9 cellular contexts compared by ENCODE assay signal in genomic region chr3:124016483-124016882, GRCh38. TPM values are rescaled to one million over a fixed set of nuclear protein-coding genes. Genes with fewer than 3 reads are reported as not detected.
A peak's percentile ranks its signal among the peaks of the same experiment; 100 is the strongest.
DNase-seq lines count a peak whose midpoint lies in the region; FAIRE-seq and TF ChIP-seq lines count a peak whose summit lies in the region.
"Not testable (repeated sequence)": the region's sequence is repeated elsewhere in the genome, so short reads cannot be mapped to it uniquely, and the experiment has no call there.
"Had no signal": no experiment of that assay in that cellular context is flagged by ENCODE, and none has a peak within 500 bp of the region (broad histone marks: within the 10 kb centered on the region; RNA-seq: fewer than 3 reads in every experiment).

No MANE protein-coding gene starts in this region.

- not testable (repeated sequence) for H4K8ac ChIP-seq in trophoblast cell (ENCODE audit: low read depth, low read length)

- TF ChIP-seq CTCF in OCI-LY1 (IDR thresholded peaks at IDR 0.05; ENCODE audit: low read length) (peak; percentile 14; the same call in 1 of the 2 replicates), ascending aorta (IDR thresholded peaks at IDR 0.05) (peak; percentile 57 to 66 (median 65)), fibroblast of lung (conservative IDR thresholded peaks at IDR 0.05 in 1 of 2, IDR thresholded peaks at IDR 0.05 in 1 of 2; ENCODE audit: low read depth in 1 of 2, low read length in 2 of 2) (peak; percentile 48 to 51), kidney (IDR thresholded peaks at IDR 0.05; ENCODE audit: borderline replicate concordance, extremely low read depth, insufficient read depth) (peak; percentile 53)

- H3K23ac ChIP-seq in trophoblast cell (ENCODE audit: low read length) = not testable (repeated sequence)

- DNase-seq in A172 (ENCODE audit: low spot score) (peak; percentile 46), GM03348 (ENCODE audit: low spot score) (peak; percentile 22), MG63 (peak; percentile 42), ascending aorta (ENCODE audit: low spot score in 2 of 2) (peak in 1 of 2 donors; percentile 78), fibroblast of lung (ENCODE audit: low read depth in 2 of 2) (peak; percentile 22 to 48), kidney (peak; percentile 81), trophoblast cell (peak in 1 of 2 donors; percentile 24)

- not testable (repeated sequence) for H3K14ac ChIP-seq in trophoblast cell (ENCODE audit: low read length)

- not testable (repeated sequence) for H2AFZ ChIP-seq in OCI-LY1 (ENCODE audit: low read length); fibroblast of lung (ENCODE audit: low read length); trophoblast cell (ENCODE audit: insufficient read depth, low read length, poor library complexity)

- not testable (repeated sequence) for H4K12ac ChIP-seq in trophoblast cell (ENCODE audit: low read depth, low read length)

- H3K18ac ChIP-seq in trophoblast cell (ENCODE audit: low read length) = not testable (repeated sequence)

- not testable (repeated sequence) for H3K4me3 ChIP-seq in MG63; OCI-LY1 (ENCODE audit: low read depth, low read length, poor library complexity, severe bottlenecking); ascending aorta; fibroblast of lung (replicated peaks in 1 of 4; ENCODE audit: control extremely low read depth in 1 of 4, insufficient read depth in 1 of 4, low read depth in 3 of 4, low read length in 4 of 4); kidney (ENCODE audit: low read length in 2 of 2); trophoblast cell (ENCODE audit: low read depth, low read length)

- H3K4me1 ChIP-seq in OCI-LY1 (ENCODE audit: insufficient read depth, low read length, severe bottlenecking); fibroblast of lung (ENCODE audit: control insufficient read depth, extremely low read depth, insufficient read depth, low read length); kidney (ENCODE audit: control insufficient read depth in 1 of 2, insufficient read depth in 1 of 2, low read depth in 1 of 2, low read length in 2 of 2); trophoblast cell (ENCODE audit: control insufficient read depth in 1 of 2, insufficient read depth in 2 of 2, low read length in 2 of 2): not testable (repeated sequence)
- peaks cover 0 to 37% of the 10 kb centered on the region in 2 donors for H3K4me1 ChIP-seq in ascending aorta

- H2BK12ac ChIP-seq in trophoblast cell (ENCODE audit: low read length) = peak overlapping the region; percentile 42

- not testable (repeated sequence) for H2BK5ac ChIP-seq in trophoblast cell (ENCODE audit: low read depth, low read length, poor library complexity)

- no CpG with 5 or more reads among the region's 4 CpGs for WGBS in trophoblast cell (ENCODE audit: extremely low coverage, insufficient coverage, insufficient read length)

- intact Hi-C loops in ascending aorta (cut with DNase I) = loop anchor here (1.0 kb wide), 3 partner anchors 63 to 452 kb away; no protein-coding TSS in a partner anchor
- intact Hi-C loops in kidney (cut with DNase I) = not testable (repeated sequence)

- not testable (repeated sequence) for H3K9ac ChIP-seq in OCI-LY1 (ENCODE audit: low read length); fibroblast of lung (ENCODE audit: insufficient read depth, low read length); kidney (ENCODE audit: low read length in 2 of 2); trophoblast cell (ENCODE audit: low read length)

- not testable (repeated sequence) for H2BK120ac ChIP-seq in trophoblast cell (ENCODE audit: insufficient read depth, low read length, poor library complexity)

- H3K36me3 ChIP-seq in MG63; OCI-LY1 (ENCODE audit: insufficient read depth, low read length); ascending aorta; fibroblast of lung (ENCODE audit: control insufficient read depth, insufficient read depth, low read length); kidney (ENCODE audit: control insufficient read depth in 1 of 2, insufficient read depth in 2 of 2, low read length in 2 of 2); trophoblast cell (ENCODE audit: control insufficient read depth in 1 of 2, insufficient read depth in 2 of 2, low read length in 2 of 2): not testable (repeated sequence)

- not testable (repeated sequence) for H3F3A ChIP-seq in OCI-LY1 (ENCODE audit: insufficient read depth, low read length)

- not testable (repeated sequence) for H4K91ac ChIP-seq in trophoblast cell (ENCODE audit: low read depth, low read length)

- not testable (repeated sequence) for H3K4ac ChIP-seq in trophoblast cell (ENCODE audit: low read depth, low read length)

- not testable (repeated sequence) for H3K4me2 ChIP-seq in OCI-LY1 (ENCODE audit: low read length); fibroblast of lung (ENCODE audit: extremely low read depth, insufficient read depth, low read length); trophoblast cell (ENCODE audit: low read length)

- H3K79me1 ChIP-seq in trophoblast cell (ENCODE audit: low read length) = not testable (repeated sequence)

- H4K20me1 ChIP-seq in OCI-LY1 (ENCODE audit: insufficient read depth, low read length); fibroblast of lung (ENCODE audit: control insufficient read depth, extremely low read depth, insufficient read depth, low read length): not testable (repeated sequence)

- H3K9me2 ChIP-seq in OCI-LY1 (ENCODE audit: low read depth, low read length) = not testable (repeated sequence)

- not testable (repeated sequence) for FAIRE-seq in kidney (lab: Jason Lieb, UNC)

- peaks cover 20% of the 10 kb centered on the region for H3K27me3 ChIP-seq in MG63
- H3K27me3 ChIP-seq in OCI-LY1 (ENCODE audit: insufficient read depth, low read length); ascending aorta; fibroblast of lung (ENCODE audit: control insufficient read depth, insufficient read depth, low read length); trophoblast cell (ENCODE audit: insufficient read depth, low read length): not testable (repeated sequence)

- H3K9me3 ChIP-seq in MG63; OCI-LY1 (ENCODE audit: low read length); ascending aorta; fibroblast of lung (ENCODE audit: control insufficient read depth, insufficient read depth, low read depth, low read length); kidney (ENCODE audit: control insufficient read depth in 1 of 2, low read length in 2 of 2); trophoblast cell (ENCODE audit: insufficient read depth, low read depth, low read length): not testable (repeated sequence)

- not testable (repeated sequence) for H2AK5ac ChIP-seq in trophoblast cell (ENCODE audit: low read length)

- H3K79me2 ChIP-seq in OCI-LY1 (ENCODE audit: insufficient read depth, low read length); fibroblast of lung (ENCODE audit: control insufficient read depth, insufficient read depth, low read length); trophoblast cell (ENCODE audit: control insufficient read depth, insufficient read depth, low read length, poor library complexity): not testable (repeated sequence)

- not testable (repeated sequence) for H3K27ac ChIP-seq in OCI-LY1 (ENCODE audit: low read depth, low read length, poor library complexity, severe bottlenecking); fibroblast of lung (ENCODE audit: insufficient read depth, low read length); kidney (ENCODE audit: low read depth in 2 of 2, low read length in 2 of 2); trophoblast cell (ENCODE audit: low read depth, low read length)
- H3K27ac ChIP-seq in ascending aorta = peak overlapping the region; percentile 83 to 86

RNA-seq across cellular contexts. Expression of gene KALRN, which starts 16.7 kb away (rescaled TPM):
- total RNA-seq in A172 (2014; rRNA removed; shearing (Covaris generic)) = 9.5 and 13.2 TPM in 2 replicates
- 1.4 and 2.3 TPM in 2 replicates for total RNA-seq in MG63 (2014; rRNA removed; shearing (Covaris generic); ENCODE audit: low replicate concordance)
- total RNA-seq in ascending aorta (292 TPM), fibroblast of lung (3.5 and 3.9 TPM in 2 replicates), kidney (55.6 TPM)
- polyA plus RNA-seq in fibroblast of lung (1.9 and 3.7 TPM in 2 replicates), kidney (ENCODE audit: insufficient read depth, low read depth, low replicate concordance) (5.8 TPM)
- 1.4 and 4.0 TPM in 2 replicates for polyA plus RNA-seq in fibroblast of lung (2012)
- polyA minus RNA-seq in fibroblast of lung (ENCODE audit: low replicate concordance) = 3.3 and 6.8 TPM in 2 replicates
- polyA plus RNA-seq in trophoblast cell (2013) = 52.5 and 53.9 TPM in 2 replicates

RNA-seq across cellular contexts. Expression of gene ROPN1, which starts 24.6 kb away (rescaled TPM):
- 0.14 TPM in 1 of 2 replicates, not detected in the other for total RNA-seq in A172 (2014; rRNA removed; shearing (Covaris generic))
- total RNA-seq in MG63 (2014; rRNA removed; shearing (Covaris generic); ENCODE audit: low replicate concordance) = not detected in 2 replicates
- not detected for total RNA-seq in ascending aorta
- total RNA-seq in fibroblast of lung = not detected in 2 replicates
- polyA plus RNA-seq in fibroblast of lung = not detected in 2 replicates
- polyA plus RNA-seq in fibroblast of lung (2012) = not detected in 2 replicates
- polyA minus RNA-seq in fibroblast of lung (ENCODE audit: low replicate concordance) = not detected in 2 replicates
- total RNA-seq in kidney = 0.54 TPM
- not detected for polyA plus RNA-seq in kidney (ENCODE audit: insufficient read depth, low read depth, low replicate concordance)
- polyA plus RNA-seq in trophoblast cell (2013) = not detected in 2 replicates
- total RNA-seq: T-cell had no signal

RNA-seq across cellular contexts. Expression of gene CCDC14, which starts 55.5 kb away (rescaled TPM):
- 53.4 and 53.8 TPM in 2 replicates for total RNA-seq in A172 (2014; rRNA removed; shearing (Covaris generic))
- 21.7 and 28.9 TPM in 2 replicates for total RNA-seq in MG63 (2014; rRNA removed; shearing (Covaris generic); ENCODE audit: low replicate concordance)
- total RNA-seq in ascending aorta (6.5 TPM), fibroblast of lung (54.7 and 94.8 TPM in 2 replicates), kidney (28.2 TPM)
- polyA plus RNA-seq in fibroblast of lung (29.4 and 35.2 TPM in 2 replicates), kidney (ENCODE audit: insufficient read depth, low read depth, low replicate concordance) (8.3 TPM)
- 16.1 and 18.6 TPM in 2 replicates for polyA plus RNA-seq in fibroblast of lung (2012)
- polyA minus RNA-seq in fibroblast of lung (ENCODE audit: low replicate concordance) = 23.2 and 46.3 TPM in 2 replicates
- polyA plus RNA-seq in trophoblast cell (2013) = 61.2 and 61.5 TPM in 2 replicates

Comparison
In these comparisons a context has a peak if more than half of its experiments do, and no peak if none do; other contexts are left out.
1. CTCF ChIP-seq: peak in every context shown above with its lines; median percentile 65 in ascending aorta; 53 in kidney; 50 in fibroblast of lung; 14 in OCI-LY1.